In the genomic region with DNA sequence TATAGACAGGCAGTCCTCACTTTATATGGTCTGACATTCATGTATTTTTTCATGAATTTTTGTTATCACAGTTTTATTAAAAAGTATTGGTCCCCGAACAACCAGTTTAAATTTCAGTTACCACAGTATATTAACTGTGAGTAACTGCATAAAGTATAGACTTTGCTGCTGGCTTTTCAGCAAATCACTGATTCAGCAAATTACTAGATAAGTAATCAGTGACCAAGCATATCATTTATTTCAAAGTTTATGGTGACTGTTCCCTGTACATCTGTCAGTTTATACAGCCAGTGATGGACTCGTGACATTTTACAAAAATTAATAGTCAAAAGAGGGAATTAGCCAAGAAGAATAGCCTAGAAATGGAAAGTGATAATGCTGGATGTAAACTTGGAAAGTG, we compare ENCODE assay signal across 26 cellular contexts.
"Had no signal": no experiment of that assay in that cellular context is flagged by ENCODE, and none has a peak within 500 bp of the region (broad histone marks: within the 10 kb centered on the region; RNA-seq: fewer than 3 reads in every experiment).

No MANE protein-coding gene starts in this region.

- FAIRE-seq: endometrium, islet of Langerhans, keratinocyte had no signal

- DNase-seq: colonic mucosa; cortex of kidney; effector CD8-positive, alpha-beta T cell; effector memory CD8-positive, alpha-beta T cell; endodermal cell; erythroblast; esophagus squamous epithelium; foreskin fibroblast; foreskin melanocyte; gastrocnemius medialis; glutamatergic neuron; head of caudate nucleus; heart right ventricle; hippocampal formation; left cardiac atrium; left lung; left ventricle myocardium superior; lower lobe of right lung; mesenchymal stem cell; mucosa of descending colon; naive B cell had no signal

- H3K36me3 ChIP-seq: colonic mucosa, esophagus squamous epithelium, gastrocnemius medialis, heart right ventricle, left lung, lower lobe of right lung had no signal

- H3K4me3 ChIP-seq: colonic mucosa, esophagus squamous epithelium, gastrocnemius medialis, heart right ventricle, left lung, lower lobe of right lung, mucosa of descending colon had no signal

- H3K27me3 ChIP-seq: colonic mucosa, esophagus squamous epithelium, gastrocnemius medialis, heart right ventricle, left lung had no signal

- H3K4me1 ChIP-seq: colonic mucosa, esophagus squamous epithelium, gastrocnemius medialis, heart right ventricle, left lung, lower lobe of right lung had no signal

- H3K27ac ChIP-seq: colonic mucosa, epithelial cell of prostate, esophagus squamous epithelium, gastrocnemius medialis, heart right ventricle, left lung, lower lobe of right lung had no signal

- H3K9me3 ChIP-seq: colonic mucosa, gastrocnemius medialis, lower lobe of right lung had no signal

- ATAC-seq: effector memory CD8-positive, alpha-beta T cell; esophagus mucosa; gastrocnemius medialis; heart right ventricle; left cardiac atrium; left lung; left ventricle myocardium superior; lower lobe of right lung; mucosa of descending colon had no signal
